ENCODE assay signal across 9 cellular contexts in the genomic region with DNA sequence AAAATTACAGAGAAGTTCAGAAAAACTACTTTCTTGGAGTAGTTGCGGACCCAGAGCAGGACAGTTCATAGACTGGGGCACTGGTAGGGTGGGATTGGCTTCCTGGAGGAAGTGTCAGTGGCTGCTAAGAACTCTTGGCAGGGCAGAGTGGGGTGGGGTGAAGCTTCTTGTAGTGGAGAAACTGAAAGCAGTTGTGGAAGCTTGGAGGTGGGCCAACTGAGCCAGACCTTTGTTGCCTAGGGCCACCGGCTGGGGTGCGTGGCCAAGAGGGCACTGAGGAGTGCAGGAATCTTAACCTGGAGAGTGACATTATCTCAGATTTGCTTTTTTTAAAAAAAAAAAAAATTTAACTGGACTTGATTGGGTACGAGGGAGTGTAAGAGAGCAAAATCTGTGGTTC. TPM values are rescaled to one million over a fixed set of nuclear protein-coding genes. Genes with fewer than 3 reads are reported as not detected.
A peak's percentile ranks its signal among the peaks of the same experiment; 100 is the strongest.
DNase-seq lines count a peak whose midpoint lies in the region; ATAC-seq and TF ChIP-seq lines count a peak whose summit lies in the region.
"Had no signal": no experiment of that assay in that cellular context is flagged by ENCODE, and none has a peak within 500 bp of the region (broad histone marks: within the 10 kb centered on the region; RNA-seq: fewer than 3 reads in every experiment).

No MANE protein-coding gene starts in this region.

- peaks cover 60% of the 10 kb centered on the region for H3K4me1 Mint-ChIP-seq in activated CD4-positive, alpha-beta T cell treated with anti-CD3 and anti-CD28 coated beads for 36 hours
- peaks cover 32 to 77% (median 69%) of the 10 kb centered on the region in 4 donors for H3K4me1 Mint-ChIP-seq in naive thymus-derived CD8-positive, alpha-beta T cell

- H3K4me3 ChIP-seq in dorsolateral prefrontal cortex, result peak overlapping the region in 47 of 59 donors; percentile 0 to 95 (median 27)
- peak overlapping the region in 1 of 4 donors; percentile 36 for H3K4me3 ChIP-seq in transverse colon
- H3K4me3 ChIP-seq: SK-N-MC had no signal

- TF ChIP-seq POLR2A in transverse colon (IDR thresholded peaks at IDR 0.05), result no peak

- POLR2A ChIA-PET in activated CD4-positive, alpha-beta T cell treated with anti-CD3 and anti-CD28 coated beads for 36 hours (lab: Charles Lee), result interaction anchor here (0.8 kb wide), 1 partner anchor 11 kb away, joined by 3 read pairs; no protein-coding TSS in a partner anchor
- POLR2A ChIA-PET in naive thymus-derived CD8-positive, alpha-beta T cell (lab: Charles Lee), result interaction anchor here (0.7 to 1.8 kb wide), 3 partner anchors 96 to 143 kb away, joined by 3 to 11 read pairs (median 4); partner anchors contain the start of gene SGO1

- H3K9me3 Mint-ChIP-seq in activated CD4-positive, alpha-beta T cell treated with anti-CD3 and anti-CD28 coated beads for 36 hours (ENCODE audit: low read depth), result no peaks in the 10 kb centered on the region
- H3K9me3 Mint-ChIP-seq in naive thymus-derived CD8-positive, alpha-beta T cell, result no peaks in the 10 kb centered on the region

- no peak for TF ChIP-seq CTCF in dorsolateral prefrontal cortex (IDR thresholded peaks at IDR 0.05 in 54 of 56, conservative IDR thresholded peaks at IDR 0.05 in 2 of 56; ENCODE audit: low read depth in 1 of 56, partially characterized antibody in 56 of 56)
- TF ChIP-seq CTCF in transverse colon (IDR thresholded peaks at IDR 0.05), result no peak

- no peaks in the 10 kb centered on the region for H3K27me3 Mint-ChIP-seq in activated CD4-positive, alpha-beta T cell treated with anti-CD3 and anti-CD28 coated beads for 36 hours
- no peaks in the 10 kb centered on the region for H3K27me3 Mint-ChIP-seq in naive thymus-derived CD8-positive, alpha-beta T cell

- peak overlapping the region; percentile 90 for H3K27ac Mint-ChIP-seq in activated CD4-positive, alpha-beta T cell treated with anti-CD3 and anti-CD28 coated beads for 36 hours
- peak overlapping the region; percentile 93 to 97 (median 95) for H3K27ac Mint-ChIP-seq in naive thymus-derived CD8-positive, alpha-beta T cell

- H3K4me1 ChIP-seq in transverse colon, result peaks cover 26 to 68% (median 50%) of the 10 kb centered on the region in 4 donors

- ATAC-seq in GM18873 (IDR thresholded peaks at IDR 0.05; ENCODE audit: low FRiP score, unreplicated experiment) (peak; percentile 25), HG03280 (IDR thresholded peaks at IDR 0.05; ENCODE audit: unreplicated experiment) (peak; percentile 19)
- ATAC-seq in activated CD4-positive, alpha-beta T cell treated with anti-CD3 and anti-CD28 coated beads for 36 hours, result no peak
- ATAC-seq in naive thymus-derived CD8-positive, alpha-beta T cell, result peak; percentile 11 to 13

- no peaks in the 10 kb centered on the region for H3K36me3 Mint-ChIP-seq in activated CD4-positive, alpha-beta T cell treated with anti-CD3 and anti-CD28 coated beads for 36 hours (ENCODE audit: low read depth)
- H3K36me3 Mint-ChIP-seq in naive thymus-derived CD8-positive, alpha-beta T cell, result peaks cover 0 to 3% (median 2%) of the 10 kb centered on the region in 3 donors

- H3K27me3 ChIP-seq in dorsolateral prefrontal cortex (no peaks in the 10 kb centered on the region), transverse colon (no peaks in the 10 kb centered on the region)

- in situ Hi-C loops in transverse colon (cut with MboI; ENCODE audit: low pct_ligation_motif_present in 1 of 4, low pct_unique_long_range_greater_than_20kb in 1 of 4, low sequenced_read_pairs in 3 of 4), result loop anchor here in 2 of 4 donors (10.0 to 25.0 kb wide), 2 partner anchors 99 to 144 kb away; partner anchors contain the start of genes SGO1 (in 2 of the 2) and RAB5A (in 1 of the 2)

- CTCF ChIA-PET in activated CD4-positive, alpha-beta T cell treated with anti-CD3 and anti-CD28 coated beads for 36 hours (lab: Charles Lee), result interaction anchor here (1.0 to 1.8 kb wide), 2 partner anchors 11 to 17 kb away, joined by 3 to 5 read pairs; no protein-coding TSS in a partner anchor

- H3K9me3 ChIP-seq in transverse colon, result no peaks in the 10 kb centered on the region

- no peak for TF ChIP-seq EP300 in transverse colon (IDR thresholded peaks at IDR 0.05; ENCODE audit: low read depth)

- H3K27ac ChIP-seq in dorsolateral prefrontal cortex (peak overlapping the region in 58 of 59 donors; percentile 45 to 100 (median 98)), transverse colon (peak overlapping the region; percentile 94 to 100 (median 99))
- H3K27ac ChIP-seq: SK-N-MC had no signal

- intact Hi-C loops in activated CD4-positive, alpha-beta T cell treated with anti-CD3 and anti-CD28 coated beads for 36 hours (cut with DNase I, micrococcal nuclease), result loop anchor here in 1 of 2 experiments (5.0 kb wide), 1 partner anchor 1601 kb away; no protein-coding TSS in a partner anchor
- intact Hi-C loops in dorsolateral prefrontal cortex (cut with DNase I) (loop anchor here (5.0 to 10.0 kb wide), 5 partner anchors 34 to 156 kb away; partner anchors contain the start of gene RAB5A (in 1 of the 2)), transverse colon (cut with DNase I; ENCODE audit: low total_unique reads) (loop anchor here (10.0 kb wide), 1 partner anchor 101 kb away; no protein-coding TSS in a partner anchor)

- DNase-seq in activated CD4-positive, alpha-beta T cell treated with anti-CD3 and anti-CD28 coated beads for 36 hours, result peak; percentile 72
- DNase-seq in dorsolateral prefrontal cortex (peak; percentile 19 to 78 (median 62)), transverse colon (peak; percentile 93), SHP77 treated with DMSO at 0.1 percent for 48 hours (lab: John Stamatoyannopoulos, UW) (no peak), NCI-H187 (lab: John Stamatoyannopoulos, UW) (no peak)
- peak; percentile 24 to 79 (median 51) for DNase-seq in naive thymus-derived CD8-positive, alpha-beta T cell

- WGBS in transverse colon (ENCODE audit: low coverage in 1 of 2), 2 donors, result 9 to 13% methylated on average over 3 to 4 of the region's 4 CpGs

- no peaks in the 10 kb centered on the region for H3K36me3 ChIP-seq in transverse colon

- peak overlapping the region; percentile 66 for H3K4me3 Mint-ChIP-seq in activated CD4-positive, alpha-beta T cell treated with anti-CD3 and anti-CD28 coated beads for 36 hours
- H3K4me3 Mint-ChIP-seq in naive thymus-derived CD8-positive, alpha-beta T cell, result peak overlapping the region; percentile 86 to 99 (median 96)

RNA-seq across cellular contexts. Expression of gene KAT2B, which starts 3.2 kb away (rescaled TPM):
- 10 to 100 TPM; 17.2 to 18.5 TPM for total RNA-seq in activated CD4-positive, alpha-beta T cell treated with anti-CD3 and anti-CD28 coated beads for 36 hours
- total RNA-seq in dorsolateral prefrontal cortex (100 to 1,000 TPM in 47 of 120 experiments, 10 to 100 TPM in 73; 45.8 to 193 (median 92.8) TPM), transverse colon (10 to 100 TPM; 21.3 to 35.5 (median 30.2) TPM)
- 10 to 100 TPM; 52.0 to 60.2 TPM for total RNA-seq in naive thymus-derived CD8-positive, alpha-beta T cell
- polyA plus RNA-seq in naive thymus-derived CD8-positive, alpha-beta T cell, result 1 to 10 TPM; 2.9 to 5.9 (median 2.9) TPM

RNA-seq across cellular contexts. Expression of gene PP2D1, which starts 31.3 kb away (rescaled TPM):
- total RNA-seq in activated CD4-positive, alpha-beta T cell treated with anti-CD3 and anti-CD28 coated beads for 36 hours, result not detected
- total RNA-seq in dorsolateral prefrontal cortex, result under 1 TPM in 1 of 120 experiments, not detected in 119; 0.31 TPM
- not detected for total RNA-seq in naive thymus-derived CD8-positive, alpha-beta T cell
- polyA plus RNA-seq in naive thymus-derived CD8-positive, alpha-beta T cell, result under 1 TPM; 0.33 to 0.98 (median 0.34) TPM
- total RNA-seq in transverse colon, result not detected

Comparison
In these comparisons a context has a peak if more than half of its experiments do, and no peak if none do; other contexts are left out.
1. DNase-seq: peak in activated CD4-positive, alpha-beta T cell treated with anti-CD3 and anti-CD28 coated beads for 36 hours (single experiment), dorsolateral prefrontal cortex (10 of 10), naive thymus-derived CD8-positive, alpha-beta T cell (10 of 10) and transverse colon (single experiment); none in SHP77 treated with DMSO at 0.1 percent for 48 hours (single experiment) and NCI-H187 (0 of 2).